8 cellular contexts compared by ENCODE assay signal in genomic region chr12:55716582-55717396, GRCh38.
DNase-seq lines count a peak whose midpoint lies in the region; TF ChIP-seq lines count a peak whose summit lies in the region.

No MANE protein-coding gene starts in this region.

- H3K4me3 ChIP-seq in cardiac fibroblast (replicated peaks in 1 of 2; ENCODE audit: low read depth in 2 of 2, low read length in 2 of 2) (peak overlapping the region; percentile 66 to 72), muscle layer of duodenum (ENCODE audit: low read depth in 1 of 2, low read length in 2 of 2) (peak overlapping the region; percentile 82 to 86)

- peak overlapping the region; percentile 92 for H3K27ac ChIP-seq in muscle layer of duodenum (ENCODE audit: low read length)

- no peaks in the 10 kb centered on the region for H3K9me3 ChIP-seq in muscle layer of duodenum (ENCODE audit: control insufficient read depth in 1 of 2, low read length in 2 of 2)

- peak; percentile 51 for DNase-seq in NCI-H748 treated with DMSO at 0.1 percent for 48 hours (lab: John Stamatoyannopoulos, UW)
- DNase-seq in NCI-H748 (lab: John Stamatoyannopoulos, UW; ENCODE audit: unreplicated experiment): no peak
- DNase-seq in NCI-H2171 (lab: John Stamatoyannopoulos, UW): peak; percentile 95
- peak in 1 of 2 donors; percentile 40 for DNase-seq in cardiac fibroblast (ENCODE audit: low read depth in 2 of 2)
- DNase-seq in NCI-H2227 treated with DMSO at 0.1 percent for 48 hours (lab: John Stamatoyannopoulos, UW): no peak
- DNase-seq in activated CD4-positive, CD25-positive, alpha-beta regulatory T cell treated with anti-CD3 and anti-CD28 coated beads, Interleukin-2, amount 50 U/mL, for 72 hours: no peak
- no peak for DNase-seq in GM19238 (ENCODE audit: insufficient read length, low spot score)

- no peaks in the 10 kb centered on the region for H3K36me3 ChIP-seq in muscle layer of duodenum (ENCODE audit: control insufficient read depth in 1 of 2, insufficient read depth in 2 of 2, low read length in 2 of 2)

- no peaks in the 10 kb centered on the region for H3K27me3 ChIP-seq in muscle layer of duodenum (ENCODE audit: low read depth, low read length)

- peaks cover 49 to 70% of the 10 kb centered on the region in 2 donors for H3K4me1 ChIP-seq in muscle layer of duodenum (ENCODE audit: control insufficient read depth in 1 of 2, insufficient read depth in 2 of 2, low read length in 2 of 2)

- TF ChIP-seq CTCF in cardiac fibroblast (IDR thresholded peaks at IDR 0.05; ENCODE audit: low read depth, low read length): peak; percentile 0

Comparison
In these comparisons a context has a peak if more than half of its experiments do, and no peak if none do; other contexts are left out.
1. DNase-seq: peak in NCI-H748 treated with DMSO at 0.1 percent for 48 hours (single experiment) and NCI-H2171 (single experiment); none in NCI-H748 (single experiment), NCI-H2227 treated with DMSO at 0.1 percent for 48 hours (single experiment), activated CD4-positive, CD25-positive, alpha-beta regulatory T cell treated with anti-CD3 and anti-CD28 coated beads, Interleukin-2, amount 50 U/mL, for 72 hours (single experiment) and GM19238 (single experiment).